ENCODE assay signal across 9 cellular contexts in genomic region chr1:2821970-2822620, GRCh38. TPM values are rescaled to one million over a fixed set of nuclear protein-coding genes. Genes with fewer than 3 reads are reported as not detected.
DNase-seq lines count a peak whose midpoint lies in the region; ATAC-seq and TF ChIP-seq lines count a peak whose summit lies in the region.
"Had no signal": no experiment of that assay in that cellular context is flagged by ENCODE, and none has a peak within 500 bp of the region (broad histone marks: within the 10 kb centered on the region; RNA-seq: fewer than 3 reads in every experiment).

No MANE protein-coding gene starts in this region.

- H3K4me2 ChIP-seq in neuronal stem cell (ENCODE audit: insufficient read depth, low read length, poor library complexity, severe bottlenecking) = no peak overlapping the region

- H3K4me1 ChIP-seq in body of pancreas = peaks cover 5% of the 10 kb centered on the region
- H3K4me1 ChIP-seq in neuronal stem cell (ENCODE audit: control insufficient read depth in 2 of 2, insufficient read depth in 1 of 2, low read depth in 1 of 2, low read length in 2 of 2) = no peaks in the 10 kb centered on the region

- intact Hi-C loops in body of pancreas (cut with DNase I) = no loop called here

- no peak overlapping the region for H4K91ac ChIP-seq in neuronal stem cell (ENCODE audit: low read depth, low read length, poor library complexity)

- no peak overlapping the region for H4K8ac ChIP-seq in neuronal stem cell (ENCODE audit: low read depth, low read length)

- no peak overlapping the region for H3K23ac ChIP-seq in neuronal stem cell (ENCODE audit: low read depth, low read length, poor library complexity)

- 0 to 18% methylated on average over 1 to 29 of the region's 29 CpGs for WGBS in body of pancreas, 2 donors
- WGBS in neuronal stem cell (ENCODE audit: extremely low coverage in 2 of 2, insufficient read length in 2 of 2, insufficient replicate concordance in 1 of 2), 2 donors = no CpG with 5 or more reads among the region's 29 CpGs

- TF ChIP-seq CTCF in RWPE1 (conservative IDR thresholded peaks at IDR 0.05; ENCODE audit: low read depth) = 0 out of 2 replicates have a peak, but pooled peaks have one; percentile 11
- peak; percentile 21 to 63 (median 47) for TF ChIP-seq CTCF in body of pancreas (IDR thresholded peaks at IDR 0.05)

- DNase-seq in NCI-H2227 (lab: John Stamatoyannopoulos, UW; ENCODE audit: unreplicated experiment) (peak; percentile 15), NCI-H2227 treated with DMSO at 0.1 percent for 48 hours (lab: John Stamatoyannopoulos, UW) (no peak), RWPE1 (ENCODE audit: low spot score) (no peak), body of pancreas (peak; percentile 50 to 64 (median 54)), neuronal stem cell (ENCODE audit: low spot score) (no peak), AG08395 (ENCODE audit: low spot score) (no peak)

- peak overlapping the region; percentile 71 for H3K4ac ChIP-seq in neuronal stem cell (ENCODE audit: low read length)

- CTCF ChIA-PET in RWPE1 (lab: Yijun Ruan, JAX) = interaction anchor here (0.6 to 1.6 kb wide), 12 partner anchors 8 to 625 kb away, joined by 3 to 13 read pairs (median 4); no protein-coding TSS in a partner anchor

- ATAC-seq in body of pancreas (peak; percentile 79), HG02588 (IDR thresholded peaks at IDR 0.05; ENCODE audit: unreplicated experiment) (no peak), GM18517 (IDR thresholded peaks at IDR 0.05; ENCODE audit: unreplicated experiment) (no peak)

- H3K27ac ChIP-seq in RWPE1 (no peak overlapping the region), body of pancreas (no peak overlapping the region), neuronal stem cell (replicated peaks; ENCODE audit: low read length) (no peak overlapping the region)
- H3K27ac ChIP-seq: BLaER1 treated with 17β-estradiol and CSF1 and Interleukin-3, amounts not matched to agents 10 nM and 100 nM had no signal

- no peaks in the 10 kb centered on the region for H3K79me1 ChIP-seq in neuronal stem cell (ENCODE audit: low read depth, low read length)

- POLR2A ChIA-PET in RWPE1 (lab: Yijun Ruan, JAX; ENCODE audit: low non-redundant PET) = no interaction called here

- no peak overlapping the region for H2BK12ac ChIP-seq in neuronal stem cell (ENCODE audit: low read length)

- peak overlapping the region; percentile 81 for H3K18ac ChIP-seq in neuronal stem cell (ENCODE audit: low read length)

- H2AFZ ChIP-seq in neuronal stem cell (ENCODE audit: low read length) = no peak overlapping the region

- no peak overlapping the region for H2BK5ac ChIP-seq in neuronal stem cell (ENCODE audit: low read length)

- H3K36me3 ChIP-seq in body of pancreas (replicated peaks in 1 of 2; ENCODE audit: insufficient read depth in 1 of 2, low read depth in 2 of 2) = no peaks in the 10 kb centered on the region
- no peaks in the 10 kb centered on the region for H3K36me3 ChIP-seq in neuronal stem cell (replicated peaks in 1 of 2; ENCODE audit: control insufficient read depth in 2 of 2, insufficient read depth in 2 of 2, low read length in 2 of 2)
- H3K36me3 ChIP-seq: BLaER1 treated with 17β-estradiol and CSF1 and Interleukin-3, amounts not matched to agents 10 nM and 100 nM had no signal

- H3K4me3 ChIP-seq in body of pancreas = no peak overlapping the region
- no peak overlapping the region for H3K4me3 ChIP-seq in neuronal stem cell (ENCODE audit: low read length in 2 of 2)
- H3K4me3 ChIP-seq: BLaER1 treated with 17β-estradiol and CSF1 and Interleukin-3, amounts not matched to agents 10 nM and 100 nM had no signal

- H3K14ac ChIP-seq in neuronal stem cell (ENCODE audit: low read length) = no peak overlapping the region

- H3K27me3 ChIP-seq in body of pancreas = no peaks in the 10 kb centered on the region
- peaks cover 0 to 29% (median 0%) of the 10 kb centered on the region in 3 experiments for H3K27me3 ChIP-seq in neuronal stem cell (ENCODE audit: control insufficient read depth in 3 of 3, insufficient read depth in 3 of 3, low read depth in 1 of 3, low read length in 3 of 3)

- peak overlapping the region; percentile 9 for H2BK15ac ChIP-seq in neuronal stem cell (ENCODE audit: low read length)

- no peaks in the 10 kb centered on the region for H3K9me3 ChIP-seq in body of pancreas
- H3K9me3 ChIP-seq in neuronal stem cell (replicated peaks in 1 of 2; ENCODE audit: control insufficient read depth in 2 of 2, insufficient read depth in 1 of 2, low read depth in 1 of 2, low read length in 2 of 2) = peaks cover 0 to 16% of the 10 kb centered on the region in 2 donors

- TF ChIP-seq POLR2A in body of pancreas (IDR thresholded peaks at IDR 0.05) = no peak

- H3K9ac ChIP-seq in neuronal stem cell (ENCODE audit: low read depth, low read length, poor library complexity) = peak overlapping the region; percentile 15
- H3K9ac ChIP-seq: BLaER1 treated with 17β-estradiol and CSF1 and Interleukin-3, amounts not matched to agents 10 nM and 100 nM had no signal

- H2BK120ac ChIP-seq in neuronal stem cell (ENCODE audit: low read depth, low read length) = peak overlapping the region; percentile 26

- H2AK5ac ChIP-seq in neuronal stem cell (ENCODE audit: low read depth, low read length) = peak overlapping the region; percentile 91

RNA-seq across cellular contexts. Expression of gene TTC34, which starts 20.6 kb away (rescaled TPM):
- under 1 TPM; under 0.01 to 0.52 TPM for total RNA-seq in body of pancreas
- polyA plus RNA-seq in neuronal stem cell (2013, experiment 1 of 2) = 0.39 TPM
- 0.35 TPM for polyA plus RNA-seq in neuronal stem cell (2013, experiment 2 of 2)

Comparison
In these comparisons a context has a peak if more than half of its experiments do, and no peak if none do; other contexts are left out.
1. DNase-seq: peak in NCI-H2227 (single experiment) and body of pancreas (4 of 4); none in NCI-H2227 treated with DMSO at 0.1 percent for 48 hours (single experiment), RWPE1 (single experiment), neuronal stem cell (single experiment) and AG08395 (single experiment).